Comparison of ENCODE assay signal across 22 cellular contexts in the genomic region with DNA sequence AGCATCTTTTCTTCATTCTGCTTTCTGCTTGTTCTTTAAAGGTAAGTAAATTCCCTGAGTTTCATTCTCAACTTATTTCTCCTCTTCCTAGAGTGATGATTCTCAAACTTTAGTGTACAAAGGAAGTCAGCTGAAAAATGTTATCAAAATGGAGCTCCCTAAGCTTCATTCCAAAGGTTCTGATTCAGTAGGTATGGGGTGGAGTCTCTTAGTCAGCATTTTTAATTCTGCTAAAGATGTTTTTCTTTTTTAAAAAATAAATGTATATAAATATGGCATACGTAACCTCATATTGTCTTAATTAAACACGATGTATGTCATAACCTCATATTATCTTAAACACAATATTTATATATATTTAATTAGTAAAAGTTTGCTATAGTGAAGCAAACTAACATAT. TPM values are rescaled to one million over a fixed set of nuclear protein-coding genes. Genes with fewer than 3 reads are reported as not detected.
A peak's percentile ranks its signal among the peaks of the same experiment; 100 is the strongest.
DNase-seq lines count a peak whose midpoint lies in the region; ATAC-seq, FAIRE-seq and TF ChIP-seq lines count a peak whose summit lies in the region.
"Had no signal": no experiment of that assay in that cellular context is flagged by ENCODE, and none has a peak within 500 bp of the region (broad histone marks: within the 10 kb centered on the region; RNA-seq: fewer than 3 reads in every experiment).

No MANE protein-coding gene starts in this region.

- H3K4me3 ChIP-seq in Karpas-422 (ENCODE audit: low read length): no peak overlapping the region
- H3K4me3 ChIP-seq in H1 (ENCODE audit: extremely low read depth in 1 of 4, insufficient read depth in 2 of 4, low read depth in 3 of 4, low read length in 4 of 4): no peak overlapping the region
- H3K4me3 ChIP-seq in neural progenitor cell: no peak overlapping the region
- H3K4me3 ChIP-seq: BLaER1 had no signal

- no peak overlapping the region for H2BK12ac ChIP-seq in H1 (ENCODE audit: low read depth, low read length)

- H3K27ac ChIP-seq in Karpas-422 (ENCODE audit: low read length) (no peak overlapping the region), H1 (ENCODE audit: low read depth, low read length) (no peak overlapping the region), neural progenitor cell (no peak overlapping the region)
- H3K27ac ChIP-seq: BLaER1, HL-60 had no signal

- H3K79me2 ChIP-seq in Karpas-422 (ENCODE audit: low read length) (no peaks in the 10 kb centered on the region), H1 (ENCODE audit: control insufficient read depth in 1 of 2, insufficient read depth in 2 of 2, low read length in 2 of 2) (peaks cover 0 to 11% of the 10 kb centered on the region in 2 experiments; a peak in 2 of 4 replicates), neural progenitor cell (ENCODE audit: low read depth) (peaks cover 18% of the 10 kb centered on the region)

- H3K9me3 ChIP-seq in Karpas-422 (ENCODE audit: low read length) (no peaks in the 10 kb centered on the region), H1 (ENCODE audit: insufficient read depth in 2 of 2, low read depth in 1 of 2, low read length in 1 of 2) (no peaks in the 10 kb centered on the region), neural progenitor cell (ENCODE audit: low read depth) (no peaks in the 10 kb centered on the region)
- H3K9me3 ChIP-seq: BLaER1 had no signal

- no peaks in the 10 kb centered on the region for H3K27me3 ChIP-seq in Karpas-422 (ENCODE audit: low read length)
- no peaks in the 10 kb centered on the region for H3K27me3 ChIP-seq in H1 (replicated peaks in 1 of 4; ENCODE audit: control insufficient read depth in 3 of 4, extremely low read depth in 1 of 4, insufficient read depth in 3 of 4, low read length in 3 of 4)
- no peaks in the 10 kb centered on the region for H3K27me3 ChIP-seq in neural progenitor cell
- H3K27me3 ChIP-seq: BLaER1 had no signal

- no peak overlapping the region for H4K5ac ChIP-seq in H1 (ENCODE audit: insufficient read length, low read depth, low read length)

- no peaks in the 10 kb centered on the region for H3K4me1 ChIP-seq in Karpas-422 (ENCODE audit: low read length)
- peaks cover 0 to 5% (median 0%) of the 10 kb centered on the region in 4 experiments; a peak in 2 of 7 replicates for H3K4me1 ChIP-seq in H1 (replicated peaks in 1 of 4; ENCODE audit: control insufficient read depth in 3 of 4, insufficient read depth in 4 of 4, low read length in 3 of 4)
- H3K4me1 ChIP-seq in neural progenitor cell: peaks cover 14% of the 10 kb centered on the region
- H3K4me1 ChIP-seq: BLaER1 had no signal

- H4K91ac ChIP-seq in H1 (replicated peaks; ENCODE audit: insufficient read length, low read length): no peak overlapping the region

- H3K23ac ChIP-seq in H1 (ENCODE audit: insufficient read length): no peak overlapping the region

- no peaks in the 10 kb centered on the region for H3K9me3 Mint-ChIP-seq in activated naive CD8-positive, alpha-beta T cell treated with anti-CD3 and anti-CD28 coated beads, Interleukin-2, amount 10 ng/mL, durations not matched to agents 7 days and 5 days
- H3K9me3 Mint-ChIP-seq in activated naive CD8-positive, alpha-beta T cell treated with anti-CD3 and anti-CD28 coated beads for 36 hours: no peaks in the 10 kb centered on the region
- H3K9me3 Mint-ChIP-seq in neural progenitor cell: no peaks in the 10 kb centered on the region
- H3K9me3 Mint-ChIP-seq: CD4-positive, alpha-beta memory T cell; H9 had no signal

- H3K36me3 ChIP-seq in Karpas-422 (ENCODE audit: insufficient read depth, low read length): no peaks in the 10 kb centered on the region
- no peaks in the 10 kb centered on the region for H3K36me3 ChIP-seq in H1 (ENCODE audit: control insufficient read depth in 2 of 4, insufficient read depth in 4 of 4, low read length in 3 of 4)
- no peaks in the 10 kb centered on the region for H3K36me3 ChIP-seq in neural progenitor cell
- H3K36me3 ChIP-seq: BLaER1 had no signal

- CTCF ChIA-PET in H1 (lab: Charles Lee; ENCODE audit: partially characterized antibody): no interaction called here

- TF ChIP-seq EP300 in H1 (IDR thresholded peaks at IDR 0.05; ENCODE audit: borderline replicate concordance in 1 of 2, low read depth in 2 of 2, low read length in 2 of 2): no peak

- no peaks in the 10 kb centered on the region for H3K4me1 Mint-ChIP-seq in activated naive CD8-positive, alpha-beta T cell treated with anti-CD3 and anti-CD28 coated beads, Interleukin-2, amount 10 ng/mL, durations not matched to agents 7 days and 5 days
- H3K4me1 Mint-ChIP-seq in activated naive CD8-positive, alpha-beta T cell treated with anti-CD3 and anti-CD28 coated beads for 36 hours: no peaks in the 10 kb centered on the region
- peaks cover 16% of the 10 kb centered on the region for H3K4me1 Mint-ChIP-seq in neural progenitor cell
- H3K4me1 Mint-ChIP-seq: CD14-positive monocyte; CD4-positive, alpha-beta memory T cell had no signal

- H3K36me3 Mint-ChIP-seq in activated naive CD8-positive, alpha-beta T cell treated with anti-CD3 and anti-CD28 coated beads, Interleukin-2, amount 10 ng/mL, durations not matched to agents 7 days and 5 days: no peaks in the 10 kb centered on the region
- H3K36me3 Mint-ChIP-seq in activated naive CD8-positive, alpha-beta T cell treated with anti-CD3 and anti-CD28 coated beads for 36 hours: no peaks in the 10 kb centered on the region
- no peaks in the 10 kb centered on the region for H3K36me3 Mint-ChIP-seq in neural progenitor cell
- H3K36me3 Mint-ChIP-seq: CD14-positive monocyte; CD4-positive, alpha-beta memory T cell; IgD-negative memory B cell had no signal

- H2BK5ac ChIP-seq in H1 (ENCODE audit: low read depth, low read length): no peak overlapping the region

- no peak overlapping the region for H2BK20ac ChIP-seq in H1 (ENCODE audit: low read length)

- peak overlapping the region; percentile 31 for H3K27ac Mint-ChIP-seq in activated naive CD8-positive, alpha-beta T cell treated with anti-CD3 and anti-CD28 coated beads, Interleukin-2, amount 10 ng/mL, durations not matched to agents 7 days and 5 days
- no peak overlapping the region for H3K27ac Mint-ChIP-seq in activated naive CD8-positive, alpha-beta T cell treated with anti-CD3 and anti-CD28 coated beads for 36 hours
- no peak overlapping the region for H3K27ac Mint-ChIP-seq in neural progenitor cell
- H3K27ac Mint-ChIP-seq: CD4-positive, alpha-beta memory T cell; H9; IgD-negative memory B cell had no signal

- in situ Hi-C loops in KBM-7 (cut with MboI; ENCODE audit: low pct_unique_long_range_greater_than_20kb, low sequenced_read_pairs): no loop called here

- no peak overlapping the region for H3K14ac ChIP-seq in H1 (ENCODE audit: insufficient read length)

- H3F3A ChIP-seq in neural progenitor cell (ENCODE audit: low read depth): peaks cover 1% of the 10 kb centered on the region

- no peak overlapping the region for H3K56ac ChIP-seq in H1 (replicated peaks; ENCODE audit: insufficient read length, low read depth, low read length)

- no peak for TF ChIP-seq POLR2A in H1 (IDR thresholded peaks at IDR 0.05; ENCODE audit: control extremely low read depth in 1 of 2, low read depth in 2 of 2, low read length in 2 of 2)

- no peaks in the 10 kb centered on the region for H3K23me2 ChIP-seq in H1 (ENCODE audit: low read depth, low read length)

- H4K8ac ChIP-seq in H1 (ENCODE audit: extremely low read depth, insufficient read depth, low read length): no peak overlapping the region

- H3K4ac ChIP-seq in H1 (replicated peaks; ENCODE audit: insufficient read length, low read depth, low read length): no peak overlapping the region

- H3K9ac ChIP-seq in Karpas-422 (ENCODE audit: low read length) (no peak overlapping the region), H1 (replicated peaks in 1 of 4; ENCODE audit: extremely low read depth in 1 of 4, low read depth in 3 of 4, low read length in 3 of 4) (no peak overlapping the region), neural progenitor cell (no peak overlapping the region)
- H3K9ac ChIP-seq: BLaER1 had no signal

- POLR2A ChIA-PET in activated naive CD8-positive, alpha-beta T cell treated with anti-CD3 and anti-CD28 coated beads, Interleukin-2, amount 10 ng/mL, durations not matched to agents 7 days and 5 days (lab: Charles Lee): no interaction called here
- POLR2A ChIA-PET in H1 (lab: Charles Lee; ENCODE audit: partially characterized antibody): no interaction called here

- H3K4me2 ChIP-seq in Karpas-422 (ENCODE audit: low read depth, low read length, poor library complexity, severe bottlenecking): no peak overlapping the region
- H3K4me2 ChIP-seq in H1 (ENCODE audit: insufficient read depth in 1 of 2, low read depth in 2 of 2, low read length in 2 of 2): no peak overlapping the region
- H3K4me2 ChIP-seq in neural progenitor cell: no peak overlapping the region
- H3K4me2 ChIP-seq: BLaER1 had no signal

- TF ChIP-seq CTCF in H1 (IDR thresholded peaks at IDR 0.05; ENCODE audit: control extremely low read depth in 1 of 3, insufficient read depth in 1 of 3, low read depth in 1 of 3, low read length in 3 of 3): no peak
- TF ChIP-seq CTCF in neural progenitor cell (IDR thresholded peaks at IDR 0.05): no peak

- DNase-seq in activated naive CD8-positive, alpha-beta T cell treated with anti-CD3 and anti-CD28 coated beads, Interleukin-2, amount 10 ng/mL, durations not matched to agents 7 days and 5 days: no peak
- DNase-seq in activated naive CD8-positive, alpha-beta T cell treated with anti-CD3 and anti-CD28 coated beads for 36 hours: no peak
- DNase-seq in Karpas-422: peak; percentile 16
- no peak for DNase-seq in H1 (ENCODE audit: low read depth in 1 of 2, low spot score in 2 of 2)
- no peak for DNase-seq in neural progenitor cell (ENCODE audit: low spot score)
- no peak for DNase-seq in NCI-H2227 (lab: John Stamatoyannopoulos, UW; ENCODE audit: unreplicated experiment)
- DNase-seq in KBM-7: no peak
- DNase-seq: 8988T; CD4-positive, alpha-beta memory T cell; DMS153; DMS79; GDM1; GOT3; H9 had no signal

- ATAC-seq in activated naive CD8-positive, alpha-beta T cell treated with anti-CD3 and anti-CD28 coated beads, Interleukin-2, amount 10 ng/mL, durations not matched to agents 7 days and 5 days (ENCODE audit: low read depth): no peak
- no peak for ATAC-seq in GM18520 (IDR thresholded peaks at IDR 0.05; ENCODE audit: unreplicated experiment)

- no peak for FAIRE-seq in H1 (lab: Jason Lieb, UNC)
- FAIRE-seq: GM12892, GM18507 had no signal

- H2AK5ac ChIP-seq in H1 (ENCODE audit: low read depth, low read length): no peak overlapping the region

- 90% methylated on average over 2 of the region's 2 CpGs; no CpG with 5 or more reads in 1 of the 2 experiments for whole genome bisulfite sequencing in H1 (ENCODE audit: extremely low coverage in 1 of 2, insufficient coverage in 1 of 2, insufficient read length in 1 of 2, insufficient replicate concordance in 2 of 2, low coverage in 1 of 2, low lambda C conversion rate in 2 of 2, missing lambda C conversion rate in 1 of 2), 2 experiments

- H3K9me2 ChIP-seq in Karpas-422 (replicated peaks; ENCODE audit: insufficient read depth, low read length): no peaks in the 10 kb centered on the region

- TF ChIP-seq RAD21 in H1 (IDR thresholded peaks at IDR 0.05 in 1 of 2, conservative IDR thresholded peaks at IDR 0.05 in 1 of 2; ENCODE audit: low read depth in 2 of 2, low read length in 2 of 2): no peak

- peaks cover 4% of the 10 kb centered on the region for H3K27me3 Mint-ChIP-seq in activated naive CD8-positive, alpha-beta T cell treated with anti-CD3 and anti-CD28 coated beads, Interleukin-2, amount 10 ng/mL, durations not matched to agents 7 days and 5 days
- H3K27me3 Mint-ChIP-seq in activated naive CD8-positive, alpha-beta T cell treated with anti-CD3 and anti-CD28 coated beads for 36 hours: peaks cover 4% of the 10 kb centered on the region
- peaks cover 3% of the 10 kb centered on the region for H3K27me3 Mint-ChIP-seq in neural progenitor cell (ENCODE audit: insufficient read depth, low read depth)
- H3K27me3 Mint-ChIP-seq: IgD-negative memory B cell had no signal

- H3K79me1 ChIP-seq in H1 (ENCODE audit: low read depth, low read length): no peaks in the 10 kb centered on the region

- no peak overlapping the region for H3K4me3 Mint-ChIP-seq in activated naive CD8-positive, alpha-beta T cell treated with anti-CD3 and anti-CD28 coated beads, Interleukin-2, amount 10 ng/mL, durations not matched to agents 7 days and 5 days
- no peak overlapping the region for H3K4me3 Mint-ChIP-seq in activated naive CD8-positive, alpha-beta T cell treated with anti-CD3 and anti-CD28 coated beads for 36 hours
- no peak overlapping the region for H3K4me3 Mint-ChIP-seq in neural progenitor cell
- H3K4me3 Mint-ChIP-seq: CD14-positive monocyte; CD4-positive, alpha-beta memory T cell; H9; IgD-negative memory B cell had no signal

- H2AFZ ChIP-seq in Karpas-422 (ENCODE audit: low read length) (no peak overlapping the region), H1 (ENCODE audit: low read length) (peak overlapping the region; percentile 15; the same call in 1 of the 2 replicates), neural progenitor cell (replicated peaks) (peak overlapping the region; percentile 66)

- no peak overlapping the region for H2BK120ac ChIP-seq in H1 (replicated peaks; ENCODE audit: low read depth, low read length)

- H4K20me1 ChIP-seq in Karpas-422 (ENCODE audit: insufficient read depth, low read depth, low read length): no peaks in the 10 kb centered on the region
- no peaks in the 10 kb centered on the region for H4K20me1 ChIP-seq in H1 (replicated peaks in 1 of 2; ENCODE audit: control insufficient read depth in 1 of 2, insufficient read depth in 2 of 2, low read length in 2 of 2)
- no peaks in the 10 kb centered on the region for H4K20me1 ChIP-seq in neural progenitor cell (ENCODE audit: low read depth)
- H4K20me1 ChIP-seq: BLaER1 had no signal

- H2BK15ac ChIP-seq in H1 (ENCODE audit: low read length): no peak overlapping the region

- no peak overlapping the region for H3K18ac ChIP-seq in H1 (ENCODE audit: extremely low read depth, low read length)

RNA-seq across cellular contexts. Expression of a gene that starts 3.1 kb away (rescaled TPM):
- total RNA-seq in activated naive CD8-positive, alpha-beta T cell treated with anti-CD3 and anti-CD28 coated beads, Interleukin-2, amount 10 ng/mL, durations not matched to agents 7 days and 5 days: not detected
- total RNA-seq in activated naive CD8-positive, alpha-beta T cell treated with anti-CD3 and anti-CD28 coated beads for 36 hours: not detected
- 6.0 and 16.8 TPM in 2 replicates for total RNA-seq in Karpas-422 (2014; rRNA removed; shearing (Covaris generic); ENCODE audit: low replicate concordance)
- total RNA-seq in H1 (2021; fragmentation: NEBNext Ultra II Directional; extraction: Animal tissue kit (Norgen Biotek cat#: 25700)): 6.5 and 6.7 TPM in 2 replicates
- 0.61 and 1.3 TPM in 2 replicates for polyA plus RNA-seq in H1 (2011; rRNA removed)
- 1.4 TPM for polyA plus RNA-seq in H1 (2011; cell fraction: cytosol; rRNA removed)
- polyA plus RNA-seq in H1 (2011; cell fraction: nucleus; rRNA removed): 1.8 TPM
- polyA plus RNA-seq in H1 (2012, experiment 1 of 2): 2.5 to 5.8 TPM (median 2.7 TPM) in 4 replicates
- polyA plus RNA-seq in H1 (2012, experiment 2 of 2): 5.9 TPM
- 3.0 TPM for polyA plus RNA-seq in H1 (2013, experiment 1 of 2)
- polyA plus RNA-seq in H1 (2013, experiment 2 of 2): 2.1 TPM
- 12.1 and 13.0 TPM in 2 replicates for polyA minus RNA-seq in H1 (2011; rRNA and poly(A)+ RNA removed)
- polyA minus RNA-seq in H1 (2011; cell fraction: cytosol; rRNA and poly(A)+ RNA removed): 1.1 TPM
- 17.9 TPM for polyA minus RNA-seq in H1 (2011; cell fraction: nucleus; rRNA and poly(A)+ RNA removed)
- 14.7 and 16.9 TPM in 2 replicates for total RNA-seq in neural progenitor cell (ENCODE audit: low replicate concordance)
- total RNA-seq: CD4-positive, alpha-beta memory T cell; HT1080 had no signal
- polyA plus RNA-seq: CD14-positive monocyte; CD4-positive, alpha-beta memory T cell; IgD-negative memory B cell had no signal
